Comparison of ENCODE assay signal across 8 cellular contexts in genomic region chr19:47109541-47110375, GRCh38. TPM values are rescaled to one million over a fixed set of nuclear protein-coding genes. Genes with fewer than 3 reads are reported as not detected.
DNase-seq lines count a peak whose midpoint lies in the region; ATAC-seq and TF ChIP-seq lines count a peak whose summit lies in the region.

No MANE protein-coding gene starts in this region.

- H3K27ac ChIP-seq in endodermal cell (ENCODE audit: low read depth, low read length), result peak overlapping the region; percentile 97
- peak overlapping the region; percentile 100 for H3K27ac ChIP-seq in urinary bladder (ENCODE audit: low read depth)

- POLR2A ChIA-PET in activated CD4-positive, alpha-beta T cell treated with anti-CD3 and anti-CD28 coated beads, Interleukin-2, amount 10 ng/mL, durations not matched to agents 7 days and 5 days (lab: Charles Lee), result interaction anchor here (1.2 to 3.5 kb wide), 3 partner anchors 15 to 18 kb away, joined by 3 to 15 read pairs (median 6); no protein-coding TSS in a partner anchor

- peak overlapping the region; percentile 98 for H3K9ac ChIP-seq in endodermal cell (ENCODE audit: extremely low read depth, low read length, poor library complexity, severe bottlenecking)

- WGBS in endodermal cell (ENCODE audit: insufficient coverage in 1 of 2, insufficient read length in 1 of 2), 2 experiments, result 31 to 44% methylated on average over 11 to 14 of the region's 15 CpGs
- 12% methylated on average over 15 of the region's 15 CpGs for WGBS in urinary bladder

- H3K27me3 ChIP-seq in endodermal cell (ENCODE audit: control insufficient read depth, insufficient read depth, low read length, poor library complexity, severe bottlenecking), result no peaks in the 10 kb centered on the region

- peak overlapping the region; percentile 97 for H3K4me3 ChIP-seq in endodermal cell (ENCODE audit: low read length)
- peak overlapping the region; percentile 93 for H3K4me3 ChIP-seq in urinary bladder (ENCODE audit: low read depth, low read length)

- H3K4me3 Mint-ChIP-seq in IgD-negative memory B cell (peak overlapping the region; percentile 97 to 100 (median 99)), endodermal cell (peak overlapping the region; percentile 91), nephron (peak overlapping the region; percentile 96)
- peak overlapping the region; percentile 93 for H3K4me3 Mint-ChIP-seq in activated CD4-positive, alpha-beta T cell treated with anti-CD3 and anti-CD28 coated beads, Interleukin-2, amount 10 ng/mL, durations not matched to agents 7 days and 5 days

- peaks cover 32 to 53% (median 45%) of the 10 kb centered on the region in 3 donors for H3K4me1 Mint-ChIP-seq in IgD-negative memory B cell
- H3K4me1 Mint-ChIP-seq in activated CD4-positive, alpha-beta T cell treated with anti-CD3 and anti-CD28 coated beads, Interleukin-2, amount 10 ng/mL, durations not matched to agents 7 days and 5 days, result peaks cover 61% of the 10 kb centered on the region
- H3K4me1 Mint-ChIP-seq in endodermal cell, result peaks cover 46% of the 10 kb centered on the region
- peaks cover 60% of the 10 kb centered on the region for H3K4me1 Mint-ChIP-seq in nephron

- CTCF ChIA-PET in activated CD4-positive, alpha-beta T cell treated with anti-CD3 and anti-CD28 coated beads, Interleukin-2, amount 10 ng/mL, durations not matched to agents 7 days and 5 days (lab: Charles Lee), result interaction anchor here (0.5 to 1.5 kb wide), 2 partner anchors 11 to 134 kb away, joined by 3 to 4 read pairs; no protein-coding TSS in a partner anchor

- no peaks in the 10 kb centered on the region for H3K9me3 ChIP-seq in endodermal cell (ENCODE audit: control insufficient read depth, low read length)

- TF ChIP-seq CTCF in endodermal cell (conservative IDR thresholded peaks at IDR 0.05), result no peak
- TF ChIP-seq CTCF in nephron (IDR thresholded peaks at IDR 0.05; ENCODE audit: unreplicated experiment in 3 of 3), result no peak

- H3K4me1 ChIP-seq in endodermal cell (ENCODE audit: control insufficient read depth, insufficient read depth, low read length) (peaks cover 2% of the 10 kb centered on the region), urinary bladder (ENCODE audit: insufficient read depth) (no peaks in the 10 kb centered on the region)

- H3K36me3 ChIP-seq in endodermal cell (ENCODE audit: control insufficient read depth, insufficient read depth, low read length), result peaks cover 24% of the 10 kb centered on the region
- H3K36me3 ChIP-seq in urinary bladder (ENCODE audit: insufficient read depth), result no peaks in the 10 kb centered on the region

- H3K9me3 Mint-ChIP-seq in IgD-negative memory B cell, result no peaks in the 10 kb centered on the region
- no peaks in the 10 kb centered on the region for H3K9me3 Mint-ChIP-seq in activated CD4-positive, alpha-beta T cell treated with anti-CD3 and anti-CD28 coated beads, Interleukin-2, amount 10 ng/mL, durations not matched to agents 7 days and 5 days
- H3K9me3 Mint-ChIP-seq in endodermal cell, result no peaks in the 10 kb centered on the region
- H3K9me3 Mint-ChIP-seq in nephron, result no peaks in the 10 kb centered on the region

- no peak for ATAC-seq in GM18519 (IDR thresholded peaks at IDR 0.05; ENCODE audit: low FRiP score, unreplicated experiment)
- ATAC-seq in HG03521 (IDR thresholded peaks at IDR 0.05; ENCODE audit: unreplicated experiment), result no peak

- H3K27ac Mint-ChIP-seq in IgD-negative memory B cell, result peak overlapping the region; percentile 99 to 100 (median 100)
- peak overlapping the region; percentile 100 for H3K27ac Mint-ChIP-seq in activated CD4-positive, alpha-beta T cell treated with anti-CD3 and anti-CD28 coated beads, Interleukin-2, amount 10 ng/mL, durations not matched to agents 7 days and 5 days
- H3K27ac Mint-ChIP-seq in endodermal cell, result peak overlapping the region; percentile 97
- H3K27ac Mint-ChIP-seq in nephron, result peak overlapping the region; percentile 99 to 100 (median 100)

- H3K36me3 Mint-ChIP-seq in IgD-negative memory B cell (peaks cover 5% of the 10 kb centered on the region), endodermal cell (ENCODE audit: low read depth) (peaks cover 31% of the 10 kb centered on the region), nephron (ENCODE audit: low read depth) (peaks cover 12% of the 10 kb centered on the region)
- H3K36me3 Mint-ChIP-seq in activated CD4-positive, alpha-beta T cell treated with anti-CD3 and anti-CD28 coated beads, Interleukin-2, amount 10 ng/mL, durations not matched to agents 7 days and 5 days (ENCODE audit: low read depth), result peaks cover 55% of the 10 kb centered on the region

- DNase-seq in CD1c-positive myeloid dendritic cell (ENCODE audit: extremely low spot score) (peak; percentile 75), endodermal cell (peak; percentile 58)
- DNase-seq in activated CD4-positive, alpha-beta T cell treated with anti-CD3 and anti-CD28 coated beads, Interleukin-2, amount 10 ng/mL, durations not matched to agents 7 days and 5 days, result peak; percentile 68

- no peaks in the 10 kb centered on the region for H3K27me3 Mint-ChIP-seq in IgD-negative memory B cell
- no peaks in the 10 kb centered on the region for H3K27me3 Mint-ChIP-seq in activated CD4-positive, alpha-beta T cell treated with anti-CD3 and anti-CD28 coated beads, Interleukin-2, amount 10 ng/mL, durations not matched to agents 7 days and 5 days
- H3K27me3 Mint-ChIP-seq in endodermal cell (ENCODE audit: insufficient read depth), result no peaks in the 10 kb centered on the region
- peaks cover 3% of the 10 kb centered on the region for H3K27me3 Mint-ChIP-seq in nephron (ENCODE audit: low read depth)

RNA-seq across cellular contexts. Expression of gene ZC3H4, which starts 3.8 kb away (rescaled TPM):
- 3.5 TPM for polyA plus RNA-seq in IgD-negative memory B cell
- total RNA-seq in activated CD4-positive, alpha-beta T cell treated with anti-CD3 and anti-CD28 coated beads, Interleukin-2, amount 10 ng/mL, durations not matched to agents 7 days and 5 days, result 100 to 1,000 TPM in 1 of 2 experiments, 10 to 100 TPM in 1; 99.5 to 115 TPM
- total RNA-seq in endodermal cell, result 10 to 100 TPM; 64.9 to 82.5 TPM
- 23.7 TPM for polyA plus RNA-seq in endodermal cell (2013, experiment 1 of 2)
- polyA plus RNA-seq in endodermal cell (2013, experiment 2 of 2), result 23.5 TPM
- total RNA-seq in urinary bladder, result 10.7 TPM
- polyA plus RNA-seq in urinary bladder, result 15.2 TPM

RNA-seq across cellular contexts. Expression of gene SAE1, which starts 20.9 kb away (rescaled TPM):
- polyA plus RNA-seq in IgD-negative memory B cell (77.7 TPM), urinary bladder (115 TPM)
- total RNA-seq in activated CD4-positive, alpha-beta T cell treated with anti-CD3 and anti-CD28 coated beads, Interleukin-2, amount 10 ng/mL, durations not matched to agents 7 days and 5 days, result 100 to 1,000 TPM; 162 to 168 TPM
- total RNA-seq in endodermal cell (100 to 1,000 TPM; 187 to 240 TPM), urinary bladder (81.4 TPM)
- 185 TPM for polyA plus RNA-seq in endodermal cell (2013, experiment 1 of 2)
- polyA plus RNA-seq in endodermal cell (2013, experiment 2 of 2), result 176 TPM
